Comparison of ENCODE assay signal across 29 cellular contexts in genomic region chr15:85976986-85977385, GRCh38.
A peak's percentile ranks its signal among the peaks of the same experiment; 100 is the strongest.
DNase-seq lines count a peak whose midpoint lies in the region; ATAC-seq and TF ChIP-seq lines count a peak whose summit lies in the region.
"Had no signal": no experiment of that assay in that cellular context is flagged by ENCODE, and none has a peak within 500 bp of the region (broad histone marks: within the 10 kb centered on the region; RNA-seq: fewer than 3 reads in every experiment).

No MANE protein-coding gene starts in this region.

- no peaks in the 10 kb centered on the region for H3K36me3 ChIP-seq in MG63
- H3K36me3 ChIP-seq in upper lobe of left lung: no peaks in the 10 kb centered on the region
- H3K36me3 ChIP-seq: BLaER1 treated with 17β-estradiol and CSF1 and Interleukin-3, amounts not matched to agents 10 nM and 100 nM; sigmoid colon; thyroid gland had no signal

- no peak for TF ChIP-seq POLR2A in upper lobe of left lung (IDR thresholded peaks at IDR 0.05)

- peak; percentile 18 for DNase-seq in EL
- DNase-seq in MG63: peak; percentile 31
- peak; percentile 11 for DNase-seq in astrocyte of the spinal cord (ENCODE audit: low read depth, low spot score)
- DNase-seq in iris pigment epithelial cell (ENCODE audit: low read depth): peak; percentile 24
- DNase-seq in upper lobe of left lung: no peak
- no peak for DNase-seq in MV-4-11 (lab: John Stamatoyannopoulos, UW)
- DNase-seq: ACHN; activated CD4-positive, alpha-beta T cell treated with anti-CD3 and anti-CD28 coated beads, Interleukin-2, amount 50 U/mL, for 4 hours; activated naive CD4-positive, alpha-beta T cell; activated naive CD8-positive, alpha-beta T cell treated with anti-CD3 and anti-CD28 coated beads, Interleukin-2, amount 50 U/mL, for 24 hours; body of pancreas; COR-L47; DMS53; GDM1; GOT3; hypothalamus; left cardiac atrium; mucosa of descending colon; NCI-H146; NCI-H345; sigmoid colon; stimulated activated CD4-positive, alpha-beta T cell treated with anti-CD3 and anti-CD28 coated beads, Interleukin-4, amount 100 ng/mL, for 1 hour; thyroid gland had no signal

- ATAC-seq in activated CD4-positive, CD25-positive, alpha-beta regulatory T cell treated with anti-CD3 and anti-CD28 coated beads, Interleukin-2, amount 50 U/mL, for 24 hours: no peak
- no peak for ATAC-seq in upper lobe of left lung (ENCODE audit: low FRiP score in 2 of 2)
- no peak for ATAC-seq in GM19467 (IDR thresholded peaks at IDR 0.05; ENCODE audit: unreplicated experiment)
- ATAC-seq: activated naive CD8-positive, alpha-beta T cell treated with anti-CD3 and anti-CD28 coated beads, Interleukin-2, amount 50 U/mL, for 24 hours; body of pancreas; left cardiac atrium; mucosa of descending colon; natural killer cell treated with Interleukin-12 subunit alpha and Interleukin-12 subunit beta and Interleukin-15 and Interleukin-18, amount 100 ng/mL, for 72 hours had no signal

- in situ Hi-C loops in astrocyte of the spinal cord (cut with HindIII; ENCODE audit: low sequenced_read_pairs): no loop called here

- no peak overlapping the region for H3K4me3 ChIP-seq in MG63
- H3K4me3 ChIP-seq in astrocyte of the spinal cord (ENCODE audit: low read depth, low read length): no peak overlapping the region
- H3K4me3 ChIP-seq in upper lobe of left lung: no peak overlapping the region
- H3K4me3 ChIP-seq: BLaER1 treated with 17β-estradiol and CSF1 and Interleukin-3, amounts not matched to agents 10 nM and 100 nM; body of pancreas; lung; mucosa of descending colon; sigmoid colon; thyroid gland had no signal

- H3K27me3 ChIP-seq in MG63: no peaks in the 10 kb centered on the region
- H3K27me3 ChIP-seq in upper lobe of left lung: no peaks in the 10 kb centered on the region
- H3K27me3 ChIP-seq: BLaER1 treated with 17β-estradiol and CSF1 and Interleukin-3, amounts not matched to agents 10 nM and 100 nM; body of pancreas; sigmoid colon; thyroid gland had no signal

- H3K27ac ChIP-seq in upper lobe of left lung: no peak overlapping the region
- H3K27ac ChIP-seq: BLaER1 treated with 17β-estradiol and CSF1 and Interleukin-3, amounts not matched to agents 10 nM and 100 nM; body of pancreas; KMS-11; sigmoid colon; thyroid gland had no signal

- WGBS in upper lobe of left lung, 2 donors: 83 to 95% methylated on average over 3 of the region's 3 CpGs

- H3K9me3 ChIP-seq in MG63 (no peaks in the 10 kb centered on the region), upper lobe of left lung (no peaks in the 10 kb centered on the region)
- H3K9me3 ChIP-seq: body of pancreas, mucosa of descending colon, thyroid gland had no signal

- no peak for TF ChIP-seq EP300 in upper lobe of left lung (IDR thresholded peaks at IDR 0.05)

- H3K4me1 ChIP-seq in upper lobe of left lung: no peaks in the 10 kb centered on the region
- H3K4me1 ChIP-seq: body of pancreas, sigmoid colon, thyroid gland had no signal

- TF ChIP-seq CTCF in astrocyte of the spinal cord (IDR thresholded peaks at IDR 0.05; ENCODE audit: low read depth, low read length) (no peak), upper lobe of left lung (IDR thresholded peaks at IDR 0.05) (no peak)

Comparison
In these comparisons a context has a peak if more than half of its experiments do, and no peak if none do; other contexts are left out.
1. DNase-seq: peak in EL (single experiment), MG63 (single experiment), astrocyte of the spinal cord (single experiment) and iris pigment epithelial cell (single experiment); none in upper lobe of left lung (0 of 2) and MV-4-11 (single experiment).